Comparison of ENCODE assay signal across 12 cellular contexts in the genomic region with DNA sequence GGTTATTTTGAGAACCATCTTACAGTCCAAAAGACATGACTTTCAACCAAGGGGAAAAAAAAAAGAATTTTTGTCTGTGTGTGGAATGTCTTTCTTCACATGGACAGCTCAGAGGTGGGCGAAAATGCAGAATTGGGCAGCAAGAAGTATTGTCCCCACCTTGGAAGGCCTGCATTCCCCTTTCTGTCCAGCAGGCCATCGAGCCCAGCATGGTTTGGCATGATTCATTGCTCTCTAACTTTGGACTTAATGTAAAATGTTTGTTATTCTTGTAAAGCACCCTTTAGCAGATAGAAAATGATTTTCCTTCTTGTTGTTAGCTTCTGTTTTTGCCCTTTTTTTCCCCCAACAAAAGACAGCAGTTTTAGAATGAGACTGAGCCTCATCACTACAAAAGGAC. TPM values are rescaled to one million over a fixed set of nuclear protein-coding genes. Genes with fewer than 3 reads are reported as not detected.
DNase-seq lines count a peak whose midpoint lies in the region; FAIRE-seq and TF ChIP-seq lines count a peak whose summit lies in the region.
"Had no signal": no experiment of that assay in that cellular context is flagged by ENCODE, and none has a peak within 500 bp of the region (broad histone marks: within the 10 kb centered on the region; RNA-seq: fewer than 3 reads in every experiment).

No MANE protein-coding gene starts in this region.

- peaks cover under 1% of the 10 kb centered on the region for H3K4me1 Mint-ChIP-seq in neural crest cell

- DNase-seq in EH (ENCODE audit: low read depth) (peak; percentile 11), MG63 (peak; percentile 20), choroid plexus epithelial cell (ENCODE audit: low read depth) (peak; percentile 36), neural crest cell (ENCODE audit: low read depth, low spot score) (no peak), occipital lobe (lab: John Stamatoyannopoulos, UW) (no peak), COR-L47 (lab: John Stamatoyannopoulos, UW) (no peak), GM12891 (ENCODE audit: insufficient read length, low spot score) (no peak), NCI-H2107 treated with DMSO at 0.1 percent for 48 hours (lab: John Stamatoyannopoulos, UW; ENCODE audit: unreplicated experiment) (no peak)
- DNase-seq: activated CD8-positive, alpha-beta memory T cell treated with anti-CD3 and anti-CD28 coated beads, Interleukin-2, amount 50 U/mL, for 48 hours; CD8-positive, alpha-beta T cell; stomach had no signal

- no peak for FAIRE-seq in GM12891 (lab: Jason Lieb, UNC)

- H3K9me3 Mint-ChIP-seq in neural crest cell, result peaks cover 2% of the 10 kb centered on the region
- H3K9me3 Mint-ChIP-seq: CD8-positive, alpha-beta T cell had no signal

- H3K27me3 Mint-ChIP-seq in neural crest cell (ENCODE audit: low read depth), result no peaks in the 10 kb centered on the region

- no peaks in the 10 kb centered on the region; the same call in 1 of the 2 replicates for H3K27me3 ChIP-seq in MG63
- H3K27me3 ChIP-seq: gastroesophageal sphincter, stomach had no signal

- TF ChIP-seq CTCF in choroid plexus epithelial cell (conservative IDR thresholded peaks at IDR 0.05; ENCODE audit: low read depth, low read length) (peak; percentile 48), neural crest cell (conservative IDR thresholded peaks at IDR 0.05) (peak; percentile 50)

- H3K27ac Mint-ChIP-seq in neural crest cell (ENCODE audit: unreplicated experiment), result no peak overlapping the region
- H3K27ac Mint-ChIP-seq: CD8-positive, alpha-beta T cell had no signal

- no peaks in the 10 kb centered on the region; the same call in 1 of the 2 replicates for H3K36me3 ChIP-seq in MG63
- H3K36me3 ChIP-seq: stomach had no signal

- no peak overlapping the region for H3K4me3 Mint-ChIP-seq in neural crest cell
- H3K4me3 Mint-ChIP-seq: CD8-positive, alpha-beta T cell had no signal

- H3K4me3 ChIP-seq in MG63 (no peak overlapping the region), choroid plexus epithelial cell (ENCODE audit: low read depth, low read length) (no peak overlapping the region)
- H3K4me3 ChIP-seq: gastroesophageal sphincter, stomach had no signal

- no peaks in the 10 kb centered on the region for H3K9me3 ChIP-seq in MG63
- H3K9me3 ChIP-seq: gastroesophageal sphincter, stomach had no signal

- no peaks in the 10 kb centered on the region for H3K36me3 Mint-ChIP-seq in neural crest cell (ENCODE audit: low read depth)
- H3K36me3 Mint-ChIP-seq: CD8-positive, alpha-beta T cell had no signal

- no peak for TF ChIP-seq POLR2A in GM12891 (IDR thresholded peaks at IDR 0.05; ENCODE audit: low read depth, low read length)

TF ChIP-seq in GM12891, 5 proteins besides CTCF, POLR2A, EP300 and RAD21:
- TF ChIP-seq PAX5 (IDR thresholded peaks at IDR 0.05; ENCODE audit: insufficient read depth, low read length, severe bottlenecking) (no peak), TAF1 (IDR thresholded peaks at IDR 0.05; ENCODE audit: low read depth, low read length) (no peak), POU2F2 (IDR thresholded peaks at IDR 0.05; ENCODE audit: low read depth, low read length) (no peak), SPI1 (IDR thresholded peaks at IDR 0.05; ENCODE audit: low read depth, low read length) (no peak), POLR2AphosphoS5 (IDR thresholded peaks at IDR 0.05; ENCODE audit: low read depth, low read length) (no peak)

RNA-seq across cellular contexts. Expression of gene MYO1E, which starts 12.4 kb away (rescaled TPM):
- 45.1 and 96.3 TPM in 2 replicates for total RNA-seq in MG63 (2014; rRNA removed; shearing (Covaris generic); ENCODE audit: low replicate concordance)
- 26.1 and 34.5 TPM in 2 replicates for total RNA-seq in neural crest cell
- 31.2 TPM for total RNA-seq in occipital lobe
- polyA plus RNA-seq in GM12891 (2012; ENCODE audit: low read depth, missing spikeins), result 94.9 TPM

Comparison
In these comparisons a context has a peak if more than half of its experiments do, and no peak if none do; other contexts are left out.
1. DNase-seq: peak in EH (single experiment), MG63 (single experiment) and choroid plexus epithelial cell (single experiment); none in neural crest cell (single experiment), occipital lobe (single experiment), COR-L47 (single experiment), GM12891 (single experiment) and NCI-H2107 treated with DMSO at 0.1 percent for 48 hours (single experiment).